14 cellular contexts compared by ENCODE assay signal in the genomic region with DNA sequence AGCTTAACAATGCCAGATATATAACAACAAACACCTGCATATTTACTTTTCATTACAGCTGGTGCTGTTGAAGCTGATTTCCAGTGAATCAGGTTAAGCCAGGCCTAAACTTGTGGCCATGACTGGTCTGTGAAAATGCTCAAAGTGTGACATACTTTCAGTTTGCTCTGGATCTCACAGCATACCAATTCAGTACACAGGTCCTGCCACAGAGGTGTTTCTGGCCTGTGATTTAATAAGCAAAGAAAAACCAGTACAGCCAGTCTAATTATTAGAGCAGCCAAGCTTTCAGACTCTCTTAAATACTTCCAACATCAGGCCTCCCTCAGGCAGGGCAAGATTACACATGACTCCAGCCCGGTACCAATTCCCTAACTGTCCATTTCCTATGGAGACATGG. TPM values are rescaled to one million over a fixed set of nuclear protein-coding genes. Genes with fewer than 3 reads are reported as not detected.
DNase-seq lines count a peak whose midpoint lies in the region; ATAC-seq and FAIRE-seq lines count a peak whose summit lies in the region.
"Had no signal": no experiment of that assay in that cellular context is flagged by ENCODE, and none has a peak within 500 bp of the region (broad histone marks: within the 10 kb centered on the region; RNA-seq: fewer than 3 reads in every experiment).

No MANE protein-coding gene starts in this region.

- FAIRE-seq in urothelium cell line (lab: Jason Lieb, UNC), result no peak

- H3K9me3 Mint-ChIP-seq in naive B cell, result peaks cover 0 to 1% (median 0%) of the 10 kb centered on the region in 7 donors
- H3K9me3 Mint-ChIP-seq: activated naive CD8-positive, alpha-beta T cell treated with anti-CD3 and anti-CD28 coated beads, Interleukin-2, amount 50 U/mL, for 24 hours; neural crest cell had no signal

- peaks cover 11% of the 10 kb centered on the region for H3K27me3 Mint-ChIP-seq in T-helper 17 cell
- H3K27me3 Mint-ChIP-seq in naive B cell, result peaks cover 0 to 4% (median 0%) of the 10 kb centered on the region in 3 donors

- peaks cover 17% of the 10 kb centered on the region for H3K4me1 Mint-ChIP-seq in T-helper 17 cell
- peaks cover 26 to 55% (median 40%) of the 10 kb centered on the region in 3 donors for H3K4me1 Mint-ChIP-seq in naive B cell

- peak overlapping the region; percentile 86 for H3K27ac Mint-ChIP-seq in T-helper 17 cell
- peak overlapping the region; percentile 50 to 93 (median 82) for H3K27ac Mint-ChIP-seq in naive B cell
- H3K27ac Mint-ChIP-seq: activated naive CD8-positive, alpha-beta T cell treated with anti-CD3 and anti-CD28 coated beads, Interleukin-2, amount 50 U/mL, for 24 hours had no signal

- ATAC-seq in GM21360 (IDR thresholded peaks at IDR 0.05; ENCODE audit: unreplicated experiment), result peak; percentile 52
- ATAC-seq in T-helper 17 cell, result no peak
- ATAC-seq in naive B cell (ENCODE audit: low read depth in 2 of 2), result no peak
- ATAC-seq: activated naive CD8-positive, alpha-beta T cell treated with anti-CD3 and anti-CD28 coated beads, Interleukin-2, amount 50 U/mL, for 24 hours; Right ventricle myocardium inferior had no signal

- no peaks in the 10 kb centered on the region for H3K9me3 ChIP-seq in T-helper 17 cell (ENCODE audit: control insufficient read depth, low read length, poor library complexity, severe bottlenecking)

- DNase-seq in DMS53 (lab: John Stamatoyannopoulos, UW) (peak; percentile 50), T-helper 17 cell (no peak), naive B cell (no peak), amniotic stem cell (lab: John Stamatoyannopoulos, UW) (no peak), urothelium cell line (ENCODE audit: low spot score) (no peak), NCI-H2107 treated with DMSO at 0.1 percent for 48 hours (lab: John Stamatoyannopoulos, UW; ENCODE audit: unreplicated experiment) (no peak), NCI-H446 treated with DMSO at 0.1 percent for 48 hours (lab: John Stamatoyannopoulos, UW) (no peak)
- DNase-seq: activated naive CD8-positive, alpha-beta T cell treated with anti-CD3 and anti-CD28 coated beads, Interleukin-2, amount 50 U/mL, for 24 hours; foreskin melanocyte; kidney glomerular epithelial cell; stimulated activated CD4-positive, alpha-beta T cell treated with anti-CD3 and anti-CD28 coated beads, Interleukin-12 subunit alpha, Interleukin-12 subunit beta, amount 100 ng/mL, for 4 hours had no signal

- H3K4me3 Mint-ChIP-seq in T-helper 17 cell, result peak overlapping the region; percentile 15
- H3K4me3 Mint-ChIP-seq in naive B cell, result peak overlapping the region in 2 of 8 donors; percentile 6 to 88
- H3K4me3 Mint-ChIP-seq: activated naive CD8-positive, alpha-beta T cell treated with anti-CD3 and anti-CD28 coated beads, Interleukin-2, amount 50 U/mL, for 24 hours; neural crest cell had no signal

- H3K36me3 Mint-ChIP-seq in T-helper 17 cell (ENCODE audit: low read depth), result peaks cover 2% of the 10 kb centered on the region
- H3K36me3 Mint-ChIP-seq in naive B cell, result peaks cover 0 to 7% of the 10 kb centered on the region in 2 donors

RNA-seq across cellular contexts. Expression of a gene that starts 27.4 kb away (rescaled TPM):
- 1 to 10 TPM; 1.5 to 2.9 TPM for total RNA-seq in T-helper 17 cell
- 10 to 100 TPM in 4 of 6 donors, 1 to 10 TPM in 2; 8.4 to 21.7 (median 13.5) TPM for polyA plus RNA-seq in naive B cell (ENCODE audit: low read depth in 6 of 6)
